ENCODE assay signal across 1 cellular context in the genomic region with DNA sequence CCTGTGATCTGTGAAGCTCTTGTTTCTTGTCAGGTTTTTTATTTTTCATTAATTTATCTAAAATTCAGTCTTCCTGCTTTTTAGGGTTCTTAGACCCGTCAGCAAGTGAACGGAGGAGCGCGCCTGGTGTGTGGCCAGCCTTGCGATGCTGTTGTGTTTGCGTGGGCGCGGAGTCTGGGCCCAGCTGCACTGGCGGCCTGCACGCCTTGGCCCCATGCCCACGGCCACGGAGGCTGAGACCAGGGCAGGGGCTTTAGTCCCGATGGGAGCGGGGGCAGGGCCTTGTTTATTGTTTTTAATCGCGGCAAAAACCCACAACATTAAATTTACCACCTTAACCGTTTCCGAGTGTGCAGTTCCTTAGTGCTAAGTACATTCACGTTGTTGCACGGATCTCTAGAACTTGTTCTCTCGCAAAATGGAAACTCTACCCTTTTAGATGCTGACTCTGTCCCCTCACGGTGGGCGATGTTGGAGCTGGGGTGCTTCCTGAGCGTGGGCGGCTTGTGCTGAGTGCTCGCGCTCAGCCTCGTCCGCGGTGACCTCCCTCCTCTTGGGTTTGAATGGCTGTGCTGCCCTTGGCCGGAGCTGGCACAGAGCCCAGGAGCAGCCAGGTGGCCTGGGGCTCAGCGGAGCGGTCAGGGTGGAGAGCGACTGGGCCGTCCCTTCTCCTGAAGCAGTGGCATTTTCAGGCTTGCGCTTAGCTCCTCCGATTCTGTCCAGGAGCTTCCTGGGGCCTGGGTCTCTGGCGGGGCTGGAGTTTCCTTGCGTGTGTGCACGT.
TF ChIP-seq lines count a peak whose summit lies in the region.

No MANE protein-coding gene starts in this region.

TF ChIP-seq in GM12878, 131 proteins besides CTCF, POLR2A, EP300 and RAD21:
- TF ChIP-seq, protein P1, sequence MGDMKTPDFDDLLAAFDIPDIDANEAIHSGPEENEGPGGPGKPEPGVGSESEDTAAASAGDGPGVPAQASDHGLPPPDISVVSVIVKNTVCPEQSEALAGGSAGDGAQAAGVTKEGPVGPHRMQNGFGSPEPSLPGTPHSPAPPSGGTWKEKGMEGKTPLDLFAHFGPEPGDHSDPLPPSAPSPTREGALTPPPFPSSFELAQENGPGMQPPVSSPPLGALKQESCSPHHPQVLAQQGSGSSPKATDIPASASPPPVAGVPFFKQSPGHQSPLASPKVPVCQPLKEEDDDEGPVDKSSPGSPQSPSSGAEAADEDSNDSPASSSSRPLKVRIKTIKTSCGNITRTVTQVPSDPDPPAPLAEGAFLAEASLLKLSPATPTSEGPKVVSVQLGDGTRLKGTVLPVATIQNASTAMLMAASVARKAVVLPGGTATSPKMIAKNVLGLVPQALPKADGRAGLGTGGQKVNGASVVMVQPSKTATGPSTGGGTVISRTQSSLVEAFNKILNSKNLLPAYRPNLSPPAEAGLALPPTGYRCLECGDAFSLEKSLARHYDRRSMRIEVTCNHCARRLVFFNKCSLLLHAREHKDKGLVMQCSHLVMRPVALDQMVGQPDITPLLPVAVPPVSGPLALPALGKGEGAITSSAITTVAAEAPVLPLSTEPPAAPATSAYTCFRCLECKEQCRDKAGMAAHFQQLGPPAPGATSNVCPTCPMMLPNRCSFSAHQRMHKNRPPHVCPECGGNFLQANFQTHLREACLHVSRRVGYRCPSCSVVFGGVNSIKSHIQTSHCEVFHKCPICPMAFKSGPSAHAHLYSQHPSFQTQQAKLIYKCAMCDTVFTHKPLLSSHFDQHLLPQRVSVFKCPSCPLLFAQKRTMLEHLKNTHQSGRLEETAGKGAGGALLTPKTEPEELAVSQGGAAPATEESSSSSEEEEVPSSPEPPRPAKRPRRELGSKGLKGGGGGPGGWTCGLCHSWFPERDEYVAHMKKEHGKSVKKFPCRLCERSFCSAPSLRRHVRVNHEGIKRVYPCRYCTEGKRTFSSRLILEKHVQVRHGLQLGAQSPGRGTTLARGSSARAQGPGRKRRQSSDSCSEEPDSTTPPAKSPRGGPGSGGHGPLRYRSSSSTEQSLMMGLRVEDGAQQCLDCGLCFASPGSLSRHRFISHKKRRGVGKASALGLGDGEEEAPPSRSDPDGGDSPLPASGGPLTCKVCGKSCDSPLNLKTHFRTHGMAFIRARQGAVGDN (IDR thresholded peaks at IDR 0.05), result no peak
- peak; percentile 22 for TF ChIP-seq BCL3 (IDR thresholded peaks at IDR 0.05; ENCODE audit: borderline replicate concordance, insufficient read depth, low read depth, low read length, poor library complexity, severe bottlenecking)
